Comparison of ENCODE assay signal across 8 cellular contexts in genomic region chr17:29145289-29146058, GRCh38. TPM values are rescaled to one million over a fixed set of nuclear protein-coding genes. Genes with fewer than 3 reads are reported as not detected.
DNase-seq lines count a peak whose midpoint lies in the region; ATAC-seq and TF ChIP-seq lines count a peak whose summit lies in the region.

No MANE protein-coding gene starts in this region.

- H3K27ac ChIP-seq in RWPE2 (ENCODE audit: poor library complexity, severe bottlenecking) (no peak overlapping the region), uterus (peak overlapping the region; percentile 1 to 49)

- DNase-seq in AG08395 (ENCODE audit: low spot score) (peak; percentile 70), Kasumi-1 (lab: John Stamatoyannopoulos, UW) (peak; percentile 89 to 94), RWPE2 (ENCODE audit: low spot score) (no peak), fibroblast of pulmonary artery (ENCODE audit: low read depth) (peak; percentile 89), omental fat pad (ENCODE audit: low spot score) (no peak), uterus (peak; percentile 56 to 57)
- peak; percentile 27 to 50 for DNase-seq in activated T-helper 1 cell treated with anti-CD3 and anti-CD28 coated beads, Interleukin-2, amount 50 U/mL, for 16 hours (ENCODE audit: low read depth in 1 of 2, low spot score in 1 of 2)

- ATAC-seq in GM18520 (IDR thresholded peaks at IDR 0.05; ENCODE audit: unreplicated experiment), result peak; percentile 34
- peak; percentile 32; the same call in 2 of the 3 replicates for ATAC-seq in RWPE2 (ENCODE audit: low read depth)
- ATAC-seq in omental fat pad (ENCODE audit: low FRiP score), result peak; percentile 30

- H3K4me3 ChIP-seq in RWPE2 (ENCODE audit: severe bottlenecking) (no peak overlapping the region), fibroblast of pulmonary artery (replicated peaks; ENCODE audit: low read depth, low read length) (no peak overlapping the region), uterus (no peak overlapping the region)

- H3K27me3 ChIP-seq in RWPE2 (ENCODE audit: insufficient read depth, poor library complexity, severe bottlenecking) (no peaks in the 10 kb centered on the region), uterus (no peaks in the 10 kb centered on the region)

- peak; percentile 70 for TF ChIP-seq CTCF in RWPE2 (IDR thresholded peaks at IDR 0.05; ENCODE audit: poor library complexity, severe bottlenecking)
- TF ChIP-seq CTCF in fibroblast of pulmonary artery (IDR thresholded peaks at IDR 0.05; ENCODE audit: low read length, missing control alignments), result peak; percentile 73
- TF ChIP-seq CTCF in omental fat pad (IDR thresholded peaks at IDR 0.05), result no peak
- TF ChIP-seq CTCF in uterus (IDR thresholded peaks at IDR 0.05), result peak; percentile 49 to 76 (median 63)

- H3K9me3 ChIP-seq in RWPE2 (ENCODE audit: severe bottlenecking) (no peaks in the 10 kb centered on the region), uterus (no peaks in the 10 kb centered on the region)

- H3K36me3 ChIP-seq in RWPE2 (ENCODE audit: low read depth) (peaks cover 4% of the 10 kb centered on the region; the same call in 1 of the 2 replicates), uterus (no peaks in the 10 kb centered on the region)

- intact Hi-C loops in uterus (cut with DNase I; ENCODE audit: low total_unique reads), result loop anchor here (10.0 kb wide), 1 partner anchor 149 kb away; the partner anchor contains the start of gene NUFIP2

- H3K4me1 ChIP-seq in RWPE2 (ENCODE audit: insufficient read depth, poor library complexity, severe bottlenecking), result peaks cover 25% of the 10 kb centered on the region
- H3K4me1 ChIP-seq in uterus, result peaks cover 0 to 3% of the 10 kb centered on the region in 2 donors

- TF ChIP-seq POLR2A in uterus (IDR thresholded peaks at IDR 0.05), result no peak

RNA-seq across cellular contexts. Expression of gene MYO18A, which starts 34.7 kb away (rescaled TPM):
- 10 to 100 TPM; 33.1 to 99.0 (median 50.6) TPM for total RNA-seq in omental fat pad
- total RNA-seq in uterus, result 100 to 1,000 TPM in 1 of 4 donors, 10 to 100 TPM in 3; 33.2 to 104 (median 59.3) TPM

Comparison
In these comparisons a context has a peak if more than half of its experiments do, and no peak if none do; other contexts are left out.
1. DNase-seq: peak in AG08395 (single experiment), Kasumi-1 (2 of 2), activated T-helper 1 cell treated with anti-CD3 and anti-CD28 coated beads, Interleukin-2, amount 50 U/mL, for 16 hours (2 of 2), fibroblast of pulmonary artery (single experiment) and uterus (2 of 2); none in RWPE2 (single experiment) and omental fat pad (single experiment).
2. CTCF ChIP-seq: peak in RWPE2 (single experiment), fibroblast of pulmonary artery (single experiment) and uterus (4 of 4); none in omental fat pad (0 of 3).
3. Peak in every context shown above with its lines, with median percentiles within 50 percentile points of each other: ATAC-seq.